9 cellular contexts compared by ENCODE assay signal in genomic region chr19:39515551-39516191, GRCh38. TPM values are rescaled to one million over a fixed set of nuclear protein-coding genes. Genes with fewer than 3 reads are reported as not detected.
A peak's percentile ranks its signal among the peaks of the same experiment; 100 is the strongest.
DNase-seq lines count a peak whose midpoint lies in the region; ATAC-seq and TF ChIP-seq lines count a peak whose summit lies in the region.
"Had no signal": no experiment of that assay in that cellular context is flagged by ENCODE, and none has a peak within 500 bp of the region (broad histone marks: within the 10 kb centered on the region; RNA-seq: fewer than 3 reads in every experiment).

No MANE protein-coding gene starts in this region.

- H3K27ac ChIP-seq in BLaER1 (no peak overlapping the region), ectodermal cell (ENCODE audit: insufficient read depth, low read depth, low read length, poor library complexity, severe bottlenecking) (no peak overlapping the region)

- TF ChIP-seq RAD21 in Ishikawa (IDR thresholded peaks at IDR 0.05; ENCODE audit: low read depth): no peak

- ATAC-seq in GM18502 (IDR thresholded peaks at IDR 0.05; ENCODE audit: poor library complexity, unreplicated experiment): no peak
- no peak for ATAC-seq in GM18520 (IDR thresholded peaks at IDR 0.05; ENCODE audit: unreplicated experiment)

- H4K20me1 ChIP-seq in BLaER1: no peaks in the 10 kb centered on the region; the same call in 1 of the 2 replicates

- DNase-seq in activated CD4-positive, CD25-positive, alpha-beta regulatory T cell treated with anti-CD3 and anti-CD28 coated beads, Interleukin-2, amount 50 U/mL, for 72 hours: no peak
- no peak for DNase-seq in NCI-H510A (lab: John Stamatoyannopoulos, UW)

- TF ChIP-seq EP300 in Ishikawa (IDR thresholded peaks at IDR 0.05; ENCODE audit: borderline replicate concordance): no peak

- H3K9me3 ChIP-seq in BLaER1: peaks cover 10% of the 10 kb centered on the region; the same call in 1 of the 2 replicates
- H3K9me3 ChIP-seq in ectodermal cell (ENCODE audit: control insufficient read depth, low read length): no peaks in the 10 kb centered on the region
- H3K9me3 ChIP-seq in neuron (ENCODE audit: low read length): no peaks in the 10 kb centered on the region

- H2AFZ ChIP-seq in neuron (ENCODE audit: low read depth, low read length): peak overlapping the region; percentile 93

- H3K4me3 ChIP-seq in BLaER1: peak overlapping the region; percentile 23; the same call in 1 of the 2 replicates
- H3K4me3 ChIP-seq in ectodermal cell (ENCODE audit: insufficient read depth, low read depth, low read length): peak overlapping the region; percentile 76
- peak overlapping the region; percentile 73 for H3K4me3 ChIP-seq in neuron (ENCODE audit: low read length)
- H3K4me3 ChIP-seq: lung had no signal

- H3K9ac ChIP-seq in BLaER1: no peak overlapping the region

- peaks cover 28% of the 10 kb centered on the region for H3K4me1 ChIP-seq in BLaER1
- peaks cover 6% of the 10 kb centered on the region for H3K4me1 ChIP-seq in ectodermal cell (ENCODE audit: control insufficient read depth, insufficient read depth, low read length)
- peaks cover 5% of the 10 kb centered on the region for H3K4me1 ChIP-seq in neuron (ENCODE audit: insufficient read depth, low read length)

- WGBS in ectodermal cell, 2 experiments: 1% methylated on average over 44 of the region's 44 CpGs

- no peaks in the 10 kb centered on the region for H3K36me3 ChIP-seq in BLaER1
- no peaks in the 10 kb centered on the region for H3K36me3 ChIP-seq in ectodermal cell (ENCODE audit: control insufficient read depth, insufficient read depth, low read length)
- H3K36me3 ChIP-seq in neuron (ENCODE audit: insufficient read depth, low read length): no peaks in the 10 kb centered on the region

- peak overlapping the region; percentile 43; the same call in 1 of the 2 replicates for H3K4me2 ChIP-seq in BLaER1

- H3K27me3 ChIP-seq in BLaER1 (peaks cover 61% of the 10 kb centered on the region), ectodermal cell (ENCODE audit: control insufficient read depth, insufficient read depth, low read length, poor library complexity, severe bottlenecking) (peaks cover 43% of the 10 kb centered on the region), neuron (ENCODE audit: insufficient read depth, low read length) (peaks cover 3% of the 10 kb centered on the region)

TF ChIP-seq in Ishikawa, 13 proteins besides CTCF, POLR2A, EP300 and RAD21:
- TF ChIP-seq TEAD4 (IDR thresholded peaks at IDR 0.05) (no peak), ZBTB7A (IDR thresholded peaks at IDR 0.05; ENCODE audit: low read depth) (0 out of 2 replicates have a peak, but pooled peaks have one; percentile 29), TAF1 (IDR thresholded peaks at IDR 0.05; ENCODE audit: low read depth) (no peak), EGR1 (IDR thresholded peaks at IDR 0.05) (no peak)

RNA-seq across cellular contexts. Expression of gene SELENOV, which starts 0.7 kb away (rescaled TPM):
- polyA plus RNA-seq in ectodermal cell (2013, experiment 1 of 4): 3.5 TPM
- polyA plus RNA-seq in ectodermal cell (2013, experiment 2 of 4): 4.1 TPM
- polyA plus RNA-seq in ectodermal cell (2013, experiment 3 of 4): 4.1 TPM
- 3.2 TPM for polyA plus RNA-seq in ectodermal cell (2013, experiment 4 of 4)
- polyA plus RNA-seq: lung had no signal

RNA-seq across cellular contexts. Expression of gene DLL3, which starts 16.9 kb away (rescaled TPM):
- 7.9 TPM for polyA plus RNA-seq in ectodermal cell (2013, experiment 1 of 4)
- 4.3 TPM for polyA plus RNA-seq in ectodermal cell (2013, experiment 2 of 4)
- 9.9 TPM for polyA plus RNA-seq in ectodermal cell (2013, experiment 3 of 4)
- polyA plus RNA-seq in ectodermal cell (2013, experiment 4 of 4): 13.3 TPM

RNA-seq across cellular contexts. Expression of gene EID2B, which starts 17.0 kb away (rescaled TPM):
- polyA plus RNA-seq in ectodermal cell (2013, experiment 1 of 4): 9.9 TPM
- polyA plus RNA-seq in ectodermal cell (2013, experiment 2 of 4): 8.3 TPM
- 4.8 TPM for polyA plus RNA-seq in ectodermal cell (2013, experiment 3 of 4)
- 7.9 TPM for polyA plus RNA-seq in ectodermal cell (2013, experiment 4 of 4)

RNA-seq across cellular contexts. Expression of gene EID2, which starts 24.3 kb away (rescaled TPM):
- 31.5 TPM for polyA plus RNA-seq in ectodermal cell (2013, experiment 1 of 4)
- polyA plus RNA-seq in ectodermal cell (2013, experiment 2 of 4): 27.8 TPM
- 26.9 TPM for polyA plus RNA-seq in ectodermal cell (2013, experiment 3 of 4)
- polyA plus RNA-seq in ectodermal cell (2013, experiment 4 of 4): 33.6 TPM

RNA-seq across cellular contexts. Expression of gene TIMM50, which starts 35.0 kb away (rescaled TPM):
- 97.3 TPM for polyA plus RNA-seq in ectodermal cell (2013, experiment 1 of 4)
- polyA plus RNA-seq in ectodermal cell (2013, experiment 2 of 4): 97.1 TPM
- 68.0 TPM for polyA plus RNA-seq in ectodermal cell (2013, experiment 3 of 4)
- 83.7 TPM for polyA plus RNA-seq in ectodermal cell (2013, experiment 4 of 4)

Comparison
In these comparisons a context has a peak if more than half of its experiments do, and no peak if none do; other contexts are left out.
1. H3K4me3 ChIP-seq: peak in every context shown above with its lines; median percentile 76 in ectodermal cell; 73 in neuron; 23 in BLaER1.